Comparison of ENCODE assay signal across 21 cellular contexts in genomic region chr5:159543326-159543725, GRCh38.
DNase-seq lines count a peak whose midpoint lies in the region; ATAC-seq and TF ChIP-seq lines count a peak whose summit lies in the region.
"Had no signal": no experiment of that assay in that cellular context is flagged by ENCODE, and none has a peak within 500 bp of the region (broad histone marks: within the 10 kb centered on the region; RNA-seq: fewer than 3 reads in every experiment).

No MANE protein-coding gene starts in this region.

- DNase-seq in MM.1S (peak; percentile 54), RPMI8226 (peak; percentile 51), pons (ENCODE audit: low spot score) (peak; percentile 30), Karpas-422 (no peak), lower lobe of right lung (no peak)
- DNase-seq: CD4-positive, CD25-positive, alpha-beta regulatory T cell; CD8-positive, alpha-beta T cell; DMS 273 treated with DMSO at 0.1 percent for 48 hours; DMS79; EL; GDM1; GM23248; H7; HCEC 1CT had no signal

- H3K9me3 ChIP-seq in MM.1S (replicated peaks; ENCODE audit: insufficient read depth, low read length) (no peaks in the 10 kb centered on the region), Karpas-422 (ENCODE audit: low read length) (no peaks in the 10 kb centered on the region), lower lobe of right lung (peaks cover 6% of the 10 kb centered on the region)

- ATAC-seq in GM21447 (IDR thresholded peaks at IDR 0.05; ENCODE audit: unreplicated experiment) (no peak), GM18502 (IDR thresholded peaks at IDR 0.05; ENCODE audit: poor library complexity, unreplicated experiment) (no peak), lower lobe of right lung (no peak)
- ATAC-seq: CD8-positive, alpha-beta T cell; GM12878 had no signal

- H3K4me2 ChIP-seq in MM.1S (ENCODE audit: low read depth, low read length) (peak overlapping the region; percentile 45), Karpas-422 (ENCODE audit: low read depth, low read length, poor library complexity, severe bottlenecking) (no peak overlapping the region)
- H3K4me2 ChIP-seq: BLaER1 had no signal

- H3K9me2 ChIP-seq in MM.1S (replicated peaks; ENCODE audit: insufficient read depth, low read length) (no peaks in the 10 kb centered on the region), Karpas-422 (replicated peaks; ENCODE audit: insufficient read depth, low read length) (no peaks in the 10 kb centered on the region)

- no peaks in the 10 kb centered on the region for H3F3A ChIP-seq in MM.1S (ENCODE audit: insufficient read depth, low read length)

- intact Hi-C loops in lower lobe of right lung (cut with DNase I), result no loop called here

- H4K20me1 ChIP-seq in MM.1S (ENCODE audit: insufficient read depth, low read length) (no peaks in the 10 kb centered on the region), Karpas-422 (ENCODE audit: insufficient read depth, low read depth, low read length) (no peaks in the 10 kb centered on the region)
- H4K20me1 ChIP-seq: BLaER1 had no signal

- H3K36me3 ChIP-seq in MM.1S (replicated peaks; ENCODE audit: insufficient read depth, low read length), result no peaks in the 10 kb centered on the region
- H3K36me3 ChIP-seq in Karpas-422 (ENCODE audit: insufficient read depth, low read length), result no peaks in the 10 kb centered on the region
- H3K36me3 ChIP-seq in lower lobe of right lung, result no peaks in the 10 kb centered on the region
- H3K36me3 ChIP-seq: BLaER1 had no signal

- H3K27me3 ChIP-seq in MM.1S (replicated peaks; ENCODE audit: insufficient read depth, low read length) (no peaks in the 10 kb centered on the region), Karpas-422 (ENCODE audit: low read length) (no peaks in the 10 kb centered on the region), lower lobe of right lung (ENCODE audit: low read depth) (no peaks in the 10 kb centered on the region)
- H3K27me3 ChIP-seq: BLaER1 had no signal

- no peak overlapping the region for H3K9ac ChIP-seq in MM.1S (ENCODE audit: low read length)
- no peak overlapping the region for H3K9ac ChIP-seq in Karpas-422 (ENCODE audit: low read length)
- H3K9ac ChIP-seq: BLaER1, GM23248 had no signal

- no peak overlapping the region for H3K4me3 ChIP-seq in MM.1S (ENCODE audit: low read length)
- H3K4me3 ChIP-seq in Karpas-422 (ENCODE audit: low read length), result no peak overlapping the region
- no peak overlapping the region for H3K4me3 ChIP-seq in lower lobe of right lung
- H3K4me3 ChIP-seq: BLaER1, GM12878, GM23248 had no signal

- peak overlapping the region; percentile 0; the same call in 1 of the 2 replicates for H3K27ac ChIP-seq in MM.1S (ENCODE audit: low read length)
- peak overlapping the region; percentile 7 for H3K27ac ChIP-seq in cingulate gyrus (ENCODE audit: low read depth, low read length)
- H3K27ac ChIP-seq in Karpas-422 (ENCODE audit: low read length), result no peak overlapping the region
- no peak overlapping the region for H3K27ac ChIP-seq in lower lobe of right lung
- H3K27ac ChIP-seq: 22Rv1, BLaER1, C4-2B, GM23248 had no signal

- TF ChIP-seq CTCF in MM.1S (IDR thresholded peaks at IDR 0.05; ENCODE audit: low read length) (no peak), lower lobe of right lung (IDR thresholded peaks at IDR 0.05) (no peak)

- H3K79me2 ChIP-seq in MM.1S (ENCODE audit: low read length) (no peaks in the 10 kb centered on the region), Karpas-422 (ENCODE audit: low read length) (no peaks in the 10 kb centered on the region)

- peaks cover 32% of the 10 kb centered on the region for H3K4me1 ChIP-seq in MM.1S (ENCODE audit: low read length)
- H3K4me1 ChIP-seq in Karpas-422 (ENCODE audit: low read length), result no peaks in the 10 kb centered on the region
- H3K4me1 ChIP-seq in lower lobe of right lung, result peaks cover 4% of the 10 kb centered on the region
- H3K4me1 ChIP-seq: BLaER1 had no signal

- H2AFZ ChIP-seq in MM.1S (ENCODE audit: low read length) (no peak overlapping the region), Karpas-422 (ENCODE audit: low read length) (no peak overlapping the region)
- H2AFZ ChIP-seq: GM23248 had no signal

Comparison
In these comparisons a context has a peak if more than half of its experiments do, and no peak if none do; other contexts are left out.
1. DNase-seq: peak in MM.1S (single experiment), RPMI8226 (single experiment) and pons (single experiment); none in Karpas-422 (single experiment) and lower lobe of right lung (single experiment).
2. H3K27ac ChIP-seq: peak in MM.1S (single experiment) and cingulate gyrus (single experiment); none in Karpas-422 (single experiment) and lower lobe of right lung (single experiment).